ENCODE assay signal across 11 cellular contexts in genomic region chr4:173899813-173900212, GRCh38.
"Had no signal": no experiment of that assay in that cellular context is flagged by ENCODE, and none has a peak within 500 bp of the region (broad histone marks: within the 10 kb centered on the region; RNA-seq: fewer than 3 reads in every experiment).

No MANE protein-coding gene starts in this region.

- H3K27ac ChIP-seq: GM23248 had no signal

- FAIRE-seq: H1, H54 had no signal

- H3K4me3 Mint-ChIP-seq: GM23338, H9, HFFc6 had no signal

- DNase-seq: GM23248, GOT3, H7, H9, HCEC 1CT, HFFc6 had no signal

- H2AFZ ChIP-seq: GM23248, GM23338 had no signal

- H3K4me2 ChIP-seq: GM23338 had no signal

- H3K4me3 ChIP-seq: GM23248, GM23338, HAP-1 had no signal

- ATAC-seq: GM23338, HCT116 had no signal

- H3K27ac Mint-ChIP-seq: GM23338, H9, HFFc6 had no signal

- H3K9me3 ChIP-seq: HAP-1 had no signal

- H3K4me1 ChIP-seq: HAP-1 had no signal

- H3K9ac ChIP-seq: GM23248 had no signal

- H3K4me1 Mint-ChIP-seq: GM23338, H9 had no signal

- H3K36me3 ChIP-seq: HAP-1 had no signal

- H3K9me3 Mint-ChIP-seq: GM23338, H9 had no signal
